Comparison of ENCODE assay signal across 3 cellular contexts in genomic region chr7:115951547-115951946, GRCh38.
TF ChIP-seq lines count a peak whose summit lies in the region.

No MANE protein-coding gene starts in this region.

TF ChIP-seq in HepG2, 621 proteins besides CTCF, POLR2A, EP300 and RAD21:
- TF ChIP-seq RARG (CRISPR knock-in tag; IDR thresholded peaks at IDR 0.05; ENCODE audit: low read depth) (no peak), MAFF (IDR thresholded peaks at IDR 0.05; ENCODE audit: low read depth, low read length) (peak; percentile 58), MAFK (conservative IDR thresholded peaks at IDR 0.05 in 1 of 2, IDR thresholded peaks at IDR 0.05 in 1 of 2; ENCODE audit: low read length in 2 of 2) (peak; percentile 36 to 76; a peak in 3 of 4 replicates), NCOA5 (CRISPR knock-in tag; IDR thresholded peaks at IDR 0.05) (no peak), ZNF556 (CRISPR knock-in tag; IDR thresholded peaks at IDR 0.05; ENCODE audit: borderline replicate concordance) (no peak), PREB (CRISPR knock-in tag; IDR thresholded peaks at IDR 0.05) (no peak), RXRB (CRISPR knock-in tag; IDR thresholded peaks at IDR 0.05; ENCODE audit: borderline replicate concordance) (no peak)

TF ChIP-seq in IMR-90, 13 proteins besides CTCF, POLR2A, EP300 and RAD21:
- TF ChIP-seq, protein P1, sequence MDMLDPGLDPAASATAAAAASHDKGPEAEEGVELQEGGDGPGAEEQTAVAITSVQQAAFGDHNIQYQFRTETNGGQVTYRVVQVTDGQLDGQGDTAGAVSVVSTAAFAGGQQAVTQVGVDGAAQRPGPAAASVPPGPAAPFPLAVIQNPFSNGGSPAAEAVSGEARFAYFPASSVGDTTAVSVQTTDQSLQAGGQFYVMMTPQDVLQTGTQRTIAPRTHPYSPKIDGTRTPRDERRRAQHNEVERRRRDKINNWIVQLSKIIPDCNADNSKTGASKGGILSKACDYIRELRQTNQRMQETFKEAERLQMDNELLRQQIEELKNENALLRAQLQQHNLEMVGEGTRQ (IDR thresholded peaks at IDR 0.05; ENCODE audit: low read depth, low read length): no peak
- TF ChIP-seq MAFK (IDR thresholded peaks at IDR 0.05; ENCODE audit: low read depth, low read length): peak; percentile 58; the same call in 1 of the 2 replicates
TF ChIP-seq in IMR-90: peak in this region for 1.

TF ChIP-seq in K562, 482 proteins besides CTCF, POLR2A, EP300 and RAD21:
- TF ChIP-seq ZNF316 (IDR thresholded peaks at IDR 0.05) (0 out of 2 replicates have a peak, but pooled peaks have one; percentile 19), CBFA2T3 (IDR thresholded peaks at IDR 0.05) (no peak)
